Comparison of ENCODE assay signal across 8 cellular contexts in the genomic region with DNA sequence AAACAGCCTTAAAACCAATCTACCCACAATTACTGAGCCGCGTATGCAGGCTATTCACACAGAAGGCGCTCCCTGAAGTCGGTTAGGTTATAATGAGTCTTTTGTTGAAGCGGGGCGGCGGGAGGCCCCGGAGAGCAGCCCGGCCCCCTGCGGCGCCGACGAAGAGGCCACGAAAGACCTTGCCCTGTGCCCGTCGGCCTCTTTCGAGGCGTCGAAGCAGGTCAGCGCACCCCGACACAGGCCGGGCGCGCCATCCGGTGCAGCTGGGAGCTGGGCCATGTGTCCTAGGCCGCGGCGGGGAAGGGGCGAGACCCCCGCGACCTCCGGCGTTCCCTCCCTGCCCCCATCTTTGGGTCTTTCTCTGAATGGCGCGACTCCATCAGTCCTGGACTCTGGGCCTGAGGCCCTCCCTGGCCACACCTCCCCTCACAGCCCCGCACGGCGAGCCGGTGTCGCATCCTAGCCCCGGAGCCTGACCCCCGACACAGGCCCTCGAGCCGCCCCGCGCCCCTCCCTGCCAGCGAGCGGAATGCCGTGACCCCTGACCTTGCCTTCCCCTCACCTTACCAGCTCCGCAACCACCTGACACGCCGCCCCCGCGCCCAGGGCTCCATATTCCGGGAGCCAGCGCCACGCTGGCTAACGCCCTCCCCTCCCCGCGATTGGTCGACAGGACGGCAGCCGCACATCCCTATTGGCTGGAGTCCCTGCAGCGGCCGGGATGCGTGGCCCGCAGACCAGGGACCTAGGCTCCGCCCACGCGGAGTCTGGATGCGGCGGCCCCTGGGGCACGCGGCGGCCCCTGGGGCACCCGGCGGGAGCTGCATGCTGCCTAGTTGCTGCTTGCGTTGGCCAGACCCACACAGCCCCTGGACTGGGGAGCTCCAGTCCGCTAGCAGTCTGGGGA. TPM values are rescaled to one million over a fixed set of nuclear protein-coding genes. Genes with fewer than 3 reads are reported as not detected.
DNase-seq lines count a peak whose midpoint lies in the region; ATAC-seq and TF ChIP-seq lines count a peak whose summit lies in the region.

TSS of gene SLC11A2 (minus strand) at position 637 of the 907 bp plus-strand sequence. CDS start 15,656 bp downstream, outside the sequence.

- peak within 1 kb of the TSS; percentile 90 for H3K4me2 ChIP-seq in trophoblast cell (ENCODE audit: low read length)

- H3K4me1 ChIP-seq in adipocyte (ENCODE audit: control insufficient read depth, insufficient read depth, low read length) = peaks cover 36% of the 10 kb centered on the region
- peaks cover 11 to 27% of the 10 kb centered on the region in 2 experiments for H3K4me1 ChIP-seq in trophoblast cell (ENCODE audit: control insufficient read depth in 1 of 2, insufficient read depth in 2 of 2, low read length in 2 of 2)
- H3K4me1 ChIP-seq in tibial nerve = peaks cover 0 to 51% (median 22%) of the 10 kb centered on the region in 4 donors

- H3K14ac ChIP-seq in trophoblast cell (ENCODE audit: low read length) = peak within 1 kb of the TSS; percentile 98

- peak within 1 kb of the TSS; percentile 93 for H2AFZ ChIP-seq in trophoblast cell (ENCODE audit: insufficient read depth, low read length, poor library complexity)

- H3K27ac ChIP-seq in trophoblast cell (ENCODE audit: low read depth, low read length) (peak within 1 kb of the TSS; percentile 99), tibial nerve (peak within 1 kb of the TSS; percentile 90 to 98 (median 94))

- H2AK5ac ChIP-seq in trophoblast cell (ENCODE audit: low read length) = peak within 1 kb of the TSS; percentile 95

- no peak within 1 kb of the TSS for H3K23ac ChIP-seq in trophoblast cell (ENCODE audit: low read length)

- H3K36me3 ChIP-seq in adipocyte (ENCODE audit: control insufficient read depth, insufficient read depth, low read length, severe bottlenecking) (no peaks in the 10 kb centered on the region), trophoblast cell (ENCODE audit: control insufficient read depth in 1 of 2, insufficient read depth in 2 of 2, low read length in 2 of 2) (no peaks in the 10 kb centered on the region), tibial nerve (no peaks in the 10 kb centered on the region)

- TF ChIP-seq CTCF in GM12874 (IDR thresholded peaks at IDR 0.05; ENCODE audit: insufficient read depth, low read depth, low read length) (peak; percentile 10; the same call in 1 of the 2 replicates), tibial nerve (IDR thresholded peaks at IDR 0.05) (peak in 1 of 5 experiments; percentile 41)

- peak within 1 kb of the TSS; percentile 76 for H4K12ac ChIP-seq in trophoblast cell (ENCODE audit: low read depth, low read length)

- intact Hi-C loops in cardiac septum (cut with DNase I) = loop anchor here (2.0 kb wide), 1 partner anchor 21 kb away; no protein-coding TSS in a partner anchor

- peak within 1 kb of the TSS; percentile 98 for H4K91ac ChIP-seq in trophoblast cell (ENCODE audit: low read depth, low read length)

- H2BK120ac ChIP-seq in trophoblast cell (ENCODE audit: insufficient read depth, low read length, poor library complexity) = peak within 1 kb of the TSS; percentile 98

- TF ChIP-seq POLR2A in tibial nerve (IDR thresholded peaks at IDR 0.05) = peak; percentile 57 to 69

- peak; percentile 66 for DNase-seq in NCI-H1436 treated with DMSO at 0.1 percent for 48 hours (lab: John Stamatoyannopoulos, UW)
- peak; percentile 90 for DNase-seq in T follicular helper cell (ENCODE audit: low read depth)
- DNase-seq in adipocyte (ENCODE audit: low read depth) = peak; percentile 96
- peak; percentile 98 for DNase-seq in cardiac septum (ENCODE audit: low spot score)
- DNase-seq in trophoblast cell = peak; percentile 97
- peak; percentile 90 to 93 for DNase-seq in tibial nerve (ENCODE audit: low spot score in 2 of 2)

- H3K9ac ChIP-seq in adipocyte (ENCODE audit: low read length) (peak within 1 kb of the TSS; percentile 89), trophoblast cell (ENCODE audit: low read length) (peak within 1 kb of the TSS; percentile 88)

- H4K8ac ChIP-seq in trophoblast cell (ENCODE audit: low read depth, low read length) = peak within 1 kb of the TSS; percentile 96

- peak; percentile 50 to 87 for TF ChIP-seq EP300 in tibial nerve (IDR thresholded peaks at IDR 0.05)

- H3K9me3 ChIP-seq in adipocyte (ENCODE audit: control insufficient read depth, low read length) (no peaks in the 10 kb centered on the region), trophoblast cell (ENCODE audit: insufficient read depth, low read depth, low read length) (no peaks in the 10 kb centered on the region), tibial nerve (no peaks in the 10 kb centered on the region)

- H3K4ac ChIP-seq in trophoblast cell (ENCODE audit: low read depth, low read length) = peak within 1 kb of the TSS; percentile 93

- no CpG with 5 or more reads among the region's 79 CpGs for WGBS in trophoblast cell (ENCODE audit: extremely low coverage, insufficient coverage, insufficient read length)
- 1% methylated on average over 55 to 59 of the region's 79 CpGs for WGBS in tibial nerve, 2 donors

- H3K4me3 ChIP-seq in adipocyte (ENCODE audit: low read length) = peak within 1 kb of the TSS; percentile 90
- H3K4me3 ChIP-seq in trophoblast cell (ENCODE audit: low read depth, low read length) = peak within 1 kb of the TSS; percentile 92
- peak within 1 kb of the TSS; percentile 60 to 97 (median 75) for H3K4me3 ChIP-seq in tibial nerve

- H2BK5ac ChIP-seq in trophoblast cell (ENCODE audit: low read depth, low read length, poor library complexity) = peak within 1 kb of the TSS; percentile 95

- H3K27me3 ChIP-seq in adipocyte (replicated peaks; ENCODE audit: control insufficient read depth, insufficient read depth, low read length) (no peaks in the 10 kb centered on the region), trophoblast cell (ENCODE audit: insufficient read depth, low read length) (no peaks in the 10 kb centered on the region), tibial nerve (no peaks in the 10 kb centered on the region)

- peaks cover 32% of the 10 kb centered on the region for H3K79me1 ChIP-seq in trophoblast cell (ENCODE audit: low read length)

- peak within 1 kb of the TSS; percentile 67 for H2BK12ac ChIP-seq in trophoblast cell (ENCODE audit: low read length)

- ATAC-seq in HG02840 (IDR thresholded peaks at IDR 0.05; ENCODE audit: low FRiP score, unreplicated experiment) = peak; percentile 90

- H3K18ac ChIP-seq in trophoblast cell (ENCODE audit: low read length) = peak within 1 kb of the TSS; percentile 99

- H3K79me2 ChIP-seq in trophoblast cell (ENCODE audit: control insufficient read depth, insufficient read depth, low read length, poor library complexity) = peaks cover 12% of the 10 kb centered on the region

RNA-seq across cellular contexts. Expression of gene SLC11A2, which starts in this region (rescaled TPM):
- 22.0 TPM for total RNA-seq in cardiac septum
- polyA plus RNA-seq in trophoblast cell (2013) = 33.1 and 33.8 TPM in 2 replicates
- total RNA-seq in tibial nerve = 10 to 100 TPM; 44.0 to 81.9 (median 51.2) TPM

Comparison
In these comparisons a context has a peak if more than half of its experiments do, and no peak if none do; other contexts are left out.
1. Peak in every context shown above with its lines: DNase-seq, ATAC-seq, H3K4me3 ChIP-seq and H3K27ac ChIP-seq.